ENCODE assay signal across 8 cellular contexts in the genomic region with DNA sequence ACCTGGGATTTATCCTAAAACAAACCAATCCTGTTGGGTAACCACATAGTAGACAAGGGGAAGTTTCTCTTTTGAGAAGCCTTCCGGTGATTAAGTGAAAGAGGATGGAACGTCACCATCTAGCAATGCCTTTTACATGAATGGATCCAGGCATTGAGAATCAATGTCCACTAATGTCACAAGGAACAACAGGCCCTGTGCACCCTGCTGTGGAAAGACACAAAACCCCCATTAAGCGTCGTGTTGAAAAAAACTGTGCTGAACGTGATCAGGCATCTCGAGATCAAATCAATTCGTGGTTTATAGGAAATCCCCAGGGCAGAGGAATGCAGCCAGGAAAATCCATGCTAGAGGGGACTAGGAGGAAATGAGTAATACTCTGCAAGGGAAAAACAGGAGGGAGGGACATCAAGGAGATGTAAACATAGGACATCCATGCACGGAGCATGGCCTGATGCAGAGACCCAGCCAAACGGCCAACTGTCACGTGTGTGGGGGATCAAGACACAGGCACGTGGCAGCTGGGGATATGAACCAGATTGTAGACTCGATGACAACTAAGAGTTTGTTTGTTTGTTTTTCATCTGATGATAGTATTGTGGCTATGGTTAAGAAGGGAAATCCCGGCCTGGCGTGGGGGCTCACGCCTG. TPM values are rescaled to one million over a fixed set of nuclear protein-coding genes. Genes with fewer than 3 reads are reported as not detected.
DNase-seq lines count a peak whose midpoint lies in the region; ATAC-seq, FAIRE-seq and TF ChIP-seq lines count a peak whose summit lies in the region.

No MANE protein-coding gene starts in this region.

- DNase-seq in colonic mucosa: no peak
- DNase-seq in kidney: peak; percentile 85
- no peak for DNase-seq in Ammon's horn (ENCODE audit: low spot score)
- DNase-seq in effector memory CD4-positive, alpha-beta T cell: no peak
- no peak for DNase-seq in stimulated activated naive CD8-positive, alpha-beta T cell treated with anti-CD3 and anti-CD28 coated beads, Interleukin-15, amount 100 ng/mL, for 72 hours

- H3K4me1 Mint-ChIP-seq in stimulated activated naive CD8-positive, alpha-beta T cell treated with anti-CD3 and anti-CD28 coated beads, Interleukin-15, amount 100 ng/mL, for 72 hours: peaks cover 21% of the 10 kb centered on the region

- no peak overlapping the region for H3K9ac ChIP-seq in HUES48 (ENCODE audit: low read depth, low read length)
- H3K9ac ChIP-seq in colonic mucosa (ENCODE audit: low read depth in 2 of 2, low read length in 2 of 2): no peak overlapping the region
- no peak overlapping the region for H3K9ac ChIP-seq in kidney (ENCODE audit: low read length in 2 of 2)
- no peak overlapping the region for H3K9ac ChIP-seq in subcutaneous abdominal adipose tissue (ENCODE audit: low read length in 5 of 5)

- no peak for ATAC-seq in stimulated activated naive CD8-positive, alpha-beta T cell treated with anti-CD3 and anti-CD28 coated beads, Interleukin-15, amount 100 ng/mL, for 72 hours
- ATAC-seq in GM19455 (IDR thresholded peaks at IDR 0.05; ENCODE audit: unreplicated experiment): no peak

- no peak overlapping the region for H3K4me3 Mint-ChIP-seq in stimulated activated naive CD8-positive, alpha-beta T cell treated with anti-CD3 and anti-CD28 coated beads, Interleukin-15, amount 100 ng/mL, for 72 hours

- FAIRE-seq in kidney (lab: Jason Lieb, UNC): no peak

- no peaks in the 10 kb centered on the region for H3K9me3 Mint-ChIP-seq in stimulated activated naive CD8-positive, alpha-beta T cell treated with anti-CD3 and anti-CD28 coated beads, Interleukin-15, amount 100 ng/mL, for 72 hours

- H3K27me3 ChIP-seq in HUES48 (ENCODE audit: control insufficient read depth, insufficient read depth, low read length) (no peaks in the 10 kb centered on the region), colonic mucosa (no peaks in the 10 kb centered on the region), subcutaneous abdominal adipose tissue (ENCODE audit: control insufficient read depth in 5 of 5, insufficient read depth in 4 of 5, low read length in 5 of 5) (no peaks in the 10 kb centered on the region)
- no peaks in the 10 kb centered on the region for H3K27me3 ChIP-seq in effector memory CD4-positive, alpha-beta T cell (replicated peaks; ENCODE audit: control insufficient read depth, insufficient read depth, low read length, poor library complexity, severe bottlenecking)

- peak overlapping the region; percentile 54 for H3K27ac ChIP-seq in HUES48 (ENCODE audit: low read depth, low read length)
- peak overlapping the region; percentile 23 for H3K27ac ChIP-seq in colonic mucosa
- H3K27ac ChIP-seq in kidney (ENCODE audit: low read depth in 2 of 2, low read length in 2 of 2): peak overlapping the region; percentile 58 to 80
- peak overlapping the region; percentile 88 for H3K27ac ChIP-seq in subcutaneous abdominal adipose tissue (ENCODE audit: low read depth, low read length)
- H3K27ac ChIP-seq in effector memory CD4-positive, alpha-beta T cell (ENCODE audit: insufficient read depth, low read length, poor library complexity, severe bottlenecking): no peak overlapping the region

- H3K27ac Mint-ChIP-seq in stimulated activated naive CD8-positive, alpha-beta T cell treated with anti-CD3 and anti-CD28 coated beads, Interleukin-15, amount 100 ng/mL, for 72 hours: no peak overlapping the region

- intact Hi-C loops in colonic mucosa (cut with DNase I) (no loop called here), kidney (cut with DNase I) (no loop called here)

- H3K9me3 ChIP-seq in HUES48 (ENCODE audit: control insufficient read depth, insufficient read depth, low read length) (no peaks in the 10 kb centered on the region), colonic mucosa (no peaks in the 10 kb centered on the region), kidney (ENCODE audit: control insufficient read depth in 1 of 2, low read length in 2 of 2) (no peaks in the 10 kb centered on the region), subcutaneous abdominal adipose tissue (ENCODE audit: control insufficient read depth in 5 of 5, low read length in 5 of 5) (no peaks in the 10 kb centered on the region)
- H3K9me3 ChIP-seq in effector memory CD4-positive, alpha-beta T cell (ENCODE audit: control insufficient read depth, low read length): no peaks in the 10 kb centered on the region

- H3K27me3 Mint-ChIP-seq in stimulated activated naive CD8-positive, alpha-beta T cell treated with anti-CD3 and anti-CD28 coated beads, Interleukin-15, amount 100 ng/mL, for 72 hours: no peaks in the 10 kb centered on the region

- H3K4me1 ChIP-seq in HUES48 (ENCODE audit: control insufficient read depth, insufficient read depth, low read length) (peaks cover 7% of the 10 kb centered on the region; the same call in 1 of the 2 replicates), colonic mucosa (peaks cover 6% of the 10 kb centered on the region), kidney (ENCODE audit: control insufficient read depth in 1 of 2, insufficient read depth in 1 of 2, low read depth in 1 of 2, low read length in 2 of 2) (peaks cover 0 to 4% of the 10 kb centered on the region in 2 donors), subcutaneous abdominal adipose tissue (ENCODE audit: control insufficient read depth in 5 of 5, insufficient read depth in 5 of 5, low read length in 5 of 5) (peaks cover 3 to 71% (median 46%) of the 10 kb centered on the region in 5 donors)
- H3K4me1 ChIP-seq in effector memory CD4-positive, alpha-beta T cell (ENCODE audit: control insufficient read depth, insufficient read depth, low read length, poor library complexity, severe bottlenecking): peaks cover 6% of the 10 kb centered on the region

- no peak for TF ChIP-seq CTCF in colonic mucosa (IDR thresholded peaks at IDR 0.05)
- TF ChIP-seq CTCF in kidney (IDR thresholded peaks at IDR 0.05; ENCODE audit: borderline replicate concordance, extremely low read depth, insufficient read depth): no peak

- H3K4me3 ChIP-seq in HUES48 (ENCODE audit: low read depth, low read length) (no peak overlapping the region), colonic mucosa (no peak overlapping the region), kidney (ENCODE audit: low read length in 2 of 2) (no peak overlapping the region), subcutaneous abdominal adipose tissue (ENCODE audit: low read depth in 1 of 5, low read length in 5 of 5) (no peak overlapping the region)
- H3K4me3 ChIP-seq in effector memory CD4-positive, alpha-beta T cell (ENCODE audit: insufficient read depth, low read depth, low read length, poor library complexity, severe bottlenecking): no peak overlapping the region

- no peaks in the 10 kb centered on the region for H3K36me3 ChIP-seq in HUES48 (ENCODE audit: control insufficient read depth, insufficient read depth, low read length)
- no peaks in the 10 kb centered on the region for H3K36me3 ChIP-seq in colonic mucosa
- H3K36me3 ChIP-seq in kidney (ENCODE audit: control insufficient read depth in 1 of 2, insufficient read depth in 2 of 2, low read length in 2 of 2): peaks cover 2 to 4% of the 10 kb centered on the region in 2 donors
- peaks cover 9 to 46% (median 30%) of the 10 kb centered on the region in 5 donors for H3K36me3 ChIP-seq in subcutaneous abdominal adipose tissue (ENCODE audit: control insufficient read depth in 5 of 5, insufficient read depth in 5 of 5, low read length in 5 of 5)
- H3K36me3 ChIP-seq in effector memory CD4-positive, alpha-beta T cell (ENCODE audit: control insufficient read depth, insufficient read depth, low read length): no peaks in the 10 kb centered on the region

RNA-seq across cellular contexts. Expression of a gene that starts 38.6 kb away (rescaled TPM):
- 10 to 100 TPM; 48.4 to 74.3 TPM for total RNA-seq in colonic mucosa
- total RNA-seq in kidney: 49.5 TPM
- polyA plus RNA-seq in kidney (ENCODE audit: insufficient read depth, low read depth, low replicate concordance): 26.5 TPM
